In genomic region chr6:30206152-30206551, GRCh38 we compare ENCODE assay signal across 13 cellular contexts. TPM values are rescaled to one million over a fixed set of nuclear protein-coding genes. Genes with fewer than 3 reads are reported as not detected.
DNase-seq lines count a peak whose midpoint lies in the region; ATAC-seq and TF ChIP-seq lines count a peak whose summit lies in the region.
"Had no signal": no experiment of that assay in that cellular context is flagged by ENCODE, and none has a peak within 500 bp of the region (broad histone marks: within the 10 kb centered on the region; RNA-seq: fewer than 3 reads in every experiment).

No MANE protein-coding gene starts in this region.

- no peaks in the 10 kb centered on the region for H3K36me3 ChIP-seq in left ventricle myocardium inferior

- peak overlapping the region; percentile 75 for H3K27ac ChIP-seq in left ventricle myocardium inferior (replicated peaks)
- H3K27ac ChIP-seq: neutrophil had no signal

- H3K27ac Mint-ChIP-seq in type B pancreatic cell: peak overlapping the region; percentile 39

- H3K27me3 ChIP-seq in left ventricle myocardium inferior (ENCODE audit: low read depth): no peaks in the 10 kb centered on the region
- H3K27me3 ChIP-seq: neutrophil had no signal

- ATAC-seq in GM21390 (IDR thresholded peaks at IDR 0.05; ENCODE audit: unreplicated experiment): no peak

- intact Hi-C loops in left ventricle myocardium inferior (cut with micrococcal nuclease): no loop called here
- intact Hi-C loops in cardiac septum (cut with DNase I): no loop called here

- peaks cover 42% of the 10 kb centered on the region for H3K4me1 Mint-ChIP-seq in type B pancreatic cell (ENCODE audit: unreplicated experiment)

- H3K4me1 ChIP-seq in left ventricle myocardium inferior: peaks cover 66% of the 10 kb centered on the region

- H3K9me3 ChIP-seq in left ventricle myocardium inferior (replicated peaks): no peaks in the 10 kb centered on the region
- H3K9me3 ChIP-seq: neutrophil had no signal

- DNase-seq in left ventricle myocardium inferior: no peak
- no peak for DNase-seq in cardiac septum (ENCODE audit: low spot score)
- DNase-seq in astrocyte of the spinal cord (ENCODE audit: low read depth, low spot score): peak; percentile 23
- DNase-seq in kidney tubule cell (ENCODE audit: low spot score): peak; percentile 70
- no peak for DNase-seq in type B pancreatic cell (ENCODE audit: extremely low spot score, unreplicated experiment)
- no peak for DNase-seq in DMS114 treated with DMSO at 0.1 percent for 48 hours (lab: John Stamatoyannopoulos, UW; ENCODE audit: unreplicated experiment)
- DNase-seq in T-helper 1 cell: no peak
- DNase-seq: activated CD4-positive, alpha-beta T cell treated with anti-CD3 and anti-CD28 coated beads for 4 hours; kidney glomerular epithelial cell had no signal

- no peaks in the 10 kb centered on the region for H3K27me3 Mint-ChIP-seq in type B pancreatic cell

- H3K4me3 ChIP-seq in left ventricle myocardium inferior (no peak overlapping the region), astrocyte of the spinal cord (ENCODE audit: low read depth, low read length) (no peak overlapping the region)

- in situ Hi-C loops in astrocyte of the spinal cord (cut with HindIII; ENCODE audit: low sequenced_read_pairs): no loop called here

- no peaks in the 10 kb centered on the region for H3K9me3 Mint-ChIP-seq in type B pancreatic cell

- peaks cover 9% of the 10 kb centered on the region for H3K36me3 Mint-ChIP-seq in type B pancreatic cell

- TF ChIP-seq CTCF in left ventricle myocardium inferior (IDR thresholded peaks at IDR 0.05; ENCODE audit: borderline replicate concordance): no peak
- TF ChIP-seq CTCF in astrocyte of the spinal cord (IDR thresholded peaks at IDR 0.05; ENCODE audit: low read depth, low read length): no peak
- no peak for TF ChIP-seq CTCF in type B pancreatic cell (conservative IDR thresholded peaks at IDR 0.05)

- no peak overlapping the region for H3K4me3 Mint-ChIP-seq in type B pancreatic cell

RNA-seq across cellular contexts. Expression of gene TRIM26, which starts 7.1 kb away (rescaled TPM):
- total RNA-seq in left ventricle myocardium inferior: 19.9 TPM
- total RNA-seq in cardiac septum: 24.2 TPM
- 46.3 and 76.5 TPM in 2 replicates for total RNA-seq in type B pancreatic cell (ENCODE audit: low replicate concordance)

RNA-seq across cellular contexts. Expression of gene TRIM15, which starts 42.8 kb away (rescaled TPM):
- not detected for total RNA-seq in left ventricle myocardium inferior
- not detected for total RNA-seq in cardiac septum
- total RNA-seq in type B pancreatic cell (ENCODE audit: low replicate concordance): 0.92 and 1.4 TPM in 2 replicates
- total RNA-seq: chondrocyte, frontal cortex had no signal

RNA-seq across cellular contexts. Expression of gene TRIM10, which starts 45.1 kb away (rescaled TPM):
- total RNA-seq in left ventricle myocardium inferior (not detected), cardiac septum (0.08 TPM), type B pancreatic cell (ENCODE audit: low replicate concordance) (0.17 TPM in 1 of 2 replicates, not detected in the other)
- total RNA-seq: chondrocyte had no signal

Comparison
In these comparisons a context has a peak if more than half of its experiments do, and no peak if none do; other contexts are left out.
1. DNase-seq: peak in astrocyte of the spinal cord (single experiment) and kidney tubule cell (single experiment); none in left ventricle myocardium inferior (single experiment), cardiac septum (single experiment), type B pancreatic cell (single experiment), DMS114 treated with DMSO at 0.1 percent for 48 hours (single experiment) and T-helper 1 cell (0 of 5).